ENCODE assay signal across 9 cellular contexts in genomic region chr5:141878771-141879759, GRCh38. TPM values are rescaled to one million over a fixed set of nuclear protein-coding genes. Genes with fewer than 3 reads are reported as not detected.
DNase-seq lines count a peak whose midpoint lies in the region; ATAC-seq lines count a peak whose summit lies in the region.
"Had no signal": no experiment of that assay in that cellular context is flagged by ENCODE, and none has a peak within 500 bp of the region (broad histone marks: within the 10 kb centered on the region; RNA-seq: fewer than 3 reads in every experiment).

No MANE protein-coding gene starts in this region.

- peak overlapping the region; percentile 37 for H3K4me3 Mint-ChIP-seq in activated CD4-positive, alpha-beta T cell treated with anti-CD3 and anti-CD28 coated beads, Interleukin-2, amount 10 ng/mL, durations not matched to agents 7 days and 5 days

- no peaks in the 10 kb centered on the region for H3K36me3 Mint-ChIP-seq in activated CD4-positive, alpha-beta T cell treated with anti-CD3 and anti-CD28 coated beads, Interleukin-2, amount 10 ng/mL, durations not matched to agents 7 days and 5 days (ENCODE audit: low read depth)

- peaks cover 78% of the 10 kb centered on the region for H3K27me3 Mint-ChIP-seq in activated CD4-positive, alpha-beta T cell treated with anti-CD3 and anti-CD28 coated beads, Interleukin-2, amount 10 ng/mL, durations not matched to agents 7 days and 5 days

- POLR2A ChIA-PET in activated CD4-positive, alpha-beta T cell treated with anti-CD3 and anti-CD28 coated beads, Interleukin-2, amount 10 ng/mL, durations not matched to agents 7 days and 5 days (lab: Charles Lee): no interaction called here

- peak; percentile 85 for ATAC-seq in HG03442 (IDR thresholded peaks at IDR 0.05; ENCODE audit: unreplicated experiment)
- peak; percentile 64 for ATAC-seq in left lobe of liver

- H3K27ac Mint-ChIP-seq in activated CD4-positive, alpha-beta T cell treated with anti-CD3 and anti-CD28 coated beads, Interleukin-2, amount 10 ng/mL, durations not matched to agents 7 days and 5 days: no peak overlapping the region

- CTCF ChIA-PET in activated CD4-positive, alpha-beta T cell treated with anti-CD3 and anti-CD28 coated beads, Interleukin-2, amount 10 ng/mL, durations not matched to agents 7 days and 5 days (lab: Charles Lee): interaction anchor here (0.5 to 4.3 kb wide), 40 partner anchors 9 to 708 kb away, joined by 3 to 60 read pairs (median 5); partner anchors contain the start of genes DIAPH1 and PCDH12

- DNase-seq in Ammon's horn (ENCODE audit: low spot score) (peak; percentile 98), GM19238 (ENCODE audit: insufficient read length, low spot score) (peak; percentile 57), NCI-H526 (lab: John Stamatoyannopoulos, UW) (peak; percentile 95 to 97), dedifferentiated amniotic fluid mesenchymal stem cell (ENCODE audit: extremely low spot score) (peak; percentile 94), left lobe of liver (ENCODE audit: low spot score) (peak; percentile 92)
- peak; percentile 93 for DNase-seq in activated CD4-positive, alpha-beta T cell treated with anti-CD3 and anti-CD28 coated beads, Interleukin-2, amount 10 ng/mL, durations not matched to agents 7 days and 5 days
- DNase-seq in stimulated activated CD4-positive, alpha-beta T cell treated with anti-CD3 and anti-CD28 coated beads, Interleukin-1b, Interleukin-23, amount 100 ng/mL, for 48 hours: peak; percentile 87

- H3K9me3 Mint-ChIP-seq in activated CD4-positive, alpha-beta T cell treated with anti-CD3 and anti-CD28 coated beads, Interleukin-2, amount 10 ng/mL, durations not matched to agents 7 days and 5 days: no peaks in the 10 kb centered on the region

- peaks cover 21% of the 10 kb centered on the region for H3K4me1 Mint-ChIP-seq in activated CD4-positive, alpha-beta T cell treated with anti-CD3 and anti-CD28 coated beads, Interleukin-2, amount 10 ng/mL, durations not matched to agents 7 days and 5 days

RNA-seq across cellular contexts. Expression of gene PCDH1, which starts 0.9 kb away (rescaled TPM):
- total RNA-seq in activated CD4-positive, alpha-beta T cell treated with anti-CD3 and anti-CD28 coated beads, Interleukin-2, amount 10 ng/mL, durations not matched to agents 7 days and 5 days: not detected
- total RNA-seq in left lobe of liver: 33.2 TPM
- total RNA-seq: T-helper 1 cell treated with Interleukin-12 subunit alpha and Interleukin-12 subunit beta and Interleukin-4 antibody, amounts not matched to agents 30 ng/mL and 1 ng/mL, for 36 hours had no signal

RNA-seq across cellular contexts. Expression of gene DELE1, which starts 44.6 kb away (rescaled TPM):
- total RNA-seq in activated CD4-positive, alpha-beta T cell treated with anti-CD3 and anti-CD28 coated beads, Interleukin-2, amount 10 ng/mL, durations not matched to agents 7 days and 5 days: 10 to 100 TPM; 71.5 to 72.1 TPM
- 37.8 TPM for total RNA-seq in left lobe of liver

Comparison
In these comparisons a context has a peak if more than half of its experiments do, and no peak if none do; other contexts are left out.
1. Peak in every context shown above with its lines: DNase-seq and ATAC-seq.
2. RNA of gene PCDH1, which starts 0.9 kb away (total RNA-seq): 33.2 TPM in left lobe of liver (single experiment); not detected in activated CD4-positive, alpha-beta T cell treated with anti-CD3 and anti-CD28 coated beads, Interleukin-2, amount 10 ng/mL, durations not matched to agents 7 days and 5 days; every median in the first group is over 10 times any median in the second.